Comparison of ENCODE assay signal across 1 cellular context in the genomic region with DNA sequence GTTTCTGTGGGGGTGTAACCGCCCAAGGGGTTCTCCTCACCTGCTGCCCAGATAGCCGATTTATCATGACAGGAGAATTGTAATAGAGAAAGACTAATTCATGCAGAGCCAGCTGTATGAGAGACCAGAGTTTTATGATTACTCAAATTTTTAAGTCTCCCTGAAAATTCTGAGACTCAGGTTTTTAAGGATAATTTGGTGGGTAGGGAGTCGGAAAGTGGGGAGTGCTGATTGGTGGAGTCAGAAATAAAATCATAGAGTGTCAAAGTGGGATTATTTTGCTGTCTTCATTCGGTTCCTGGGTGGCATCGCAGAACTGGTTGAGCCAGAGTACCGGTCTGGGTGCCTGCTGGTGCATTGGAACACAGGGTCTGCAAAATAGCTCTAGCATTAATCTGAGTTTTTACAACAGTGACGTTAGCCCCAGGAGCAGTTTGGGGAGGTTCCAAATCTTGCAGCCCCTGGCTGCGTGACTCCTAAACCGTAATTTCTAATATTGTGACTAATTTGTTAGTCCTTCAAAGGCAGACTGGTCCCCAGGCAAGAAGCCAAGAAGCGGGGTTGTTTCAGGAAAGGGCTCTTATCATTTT.
TF ChIP-seq lines count a peak whose summit lies in the region.

No MANE protein-coding gene starts in this region.

TF ChIP-seq in GM23338, 12 proteins besides CTCF, POLR2A, EP300 and RAD21 (continued from another document):
- TF ChIP-seq, protein P1, sequence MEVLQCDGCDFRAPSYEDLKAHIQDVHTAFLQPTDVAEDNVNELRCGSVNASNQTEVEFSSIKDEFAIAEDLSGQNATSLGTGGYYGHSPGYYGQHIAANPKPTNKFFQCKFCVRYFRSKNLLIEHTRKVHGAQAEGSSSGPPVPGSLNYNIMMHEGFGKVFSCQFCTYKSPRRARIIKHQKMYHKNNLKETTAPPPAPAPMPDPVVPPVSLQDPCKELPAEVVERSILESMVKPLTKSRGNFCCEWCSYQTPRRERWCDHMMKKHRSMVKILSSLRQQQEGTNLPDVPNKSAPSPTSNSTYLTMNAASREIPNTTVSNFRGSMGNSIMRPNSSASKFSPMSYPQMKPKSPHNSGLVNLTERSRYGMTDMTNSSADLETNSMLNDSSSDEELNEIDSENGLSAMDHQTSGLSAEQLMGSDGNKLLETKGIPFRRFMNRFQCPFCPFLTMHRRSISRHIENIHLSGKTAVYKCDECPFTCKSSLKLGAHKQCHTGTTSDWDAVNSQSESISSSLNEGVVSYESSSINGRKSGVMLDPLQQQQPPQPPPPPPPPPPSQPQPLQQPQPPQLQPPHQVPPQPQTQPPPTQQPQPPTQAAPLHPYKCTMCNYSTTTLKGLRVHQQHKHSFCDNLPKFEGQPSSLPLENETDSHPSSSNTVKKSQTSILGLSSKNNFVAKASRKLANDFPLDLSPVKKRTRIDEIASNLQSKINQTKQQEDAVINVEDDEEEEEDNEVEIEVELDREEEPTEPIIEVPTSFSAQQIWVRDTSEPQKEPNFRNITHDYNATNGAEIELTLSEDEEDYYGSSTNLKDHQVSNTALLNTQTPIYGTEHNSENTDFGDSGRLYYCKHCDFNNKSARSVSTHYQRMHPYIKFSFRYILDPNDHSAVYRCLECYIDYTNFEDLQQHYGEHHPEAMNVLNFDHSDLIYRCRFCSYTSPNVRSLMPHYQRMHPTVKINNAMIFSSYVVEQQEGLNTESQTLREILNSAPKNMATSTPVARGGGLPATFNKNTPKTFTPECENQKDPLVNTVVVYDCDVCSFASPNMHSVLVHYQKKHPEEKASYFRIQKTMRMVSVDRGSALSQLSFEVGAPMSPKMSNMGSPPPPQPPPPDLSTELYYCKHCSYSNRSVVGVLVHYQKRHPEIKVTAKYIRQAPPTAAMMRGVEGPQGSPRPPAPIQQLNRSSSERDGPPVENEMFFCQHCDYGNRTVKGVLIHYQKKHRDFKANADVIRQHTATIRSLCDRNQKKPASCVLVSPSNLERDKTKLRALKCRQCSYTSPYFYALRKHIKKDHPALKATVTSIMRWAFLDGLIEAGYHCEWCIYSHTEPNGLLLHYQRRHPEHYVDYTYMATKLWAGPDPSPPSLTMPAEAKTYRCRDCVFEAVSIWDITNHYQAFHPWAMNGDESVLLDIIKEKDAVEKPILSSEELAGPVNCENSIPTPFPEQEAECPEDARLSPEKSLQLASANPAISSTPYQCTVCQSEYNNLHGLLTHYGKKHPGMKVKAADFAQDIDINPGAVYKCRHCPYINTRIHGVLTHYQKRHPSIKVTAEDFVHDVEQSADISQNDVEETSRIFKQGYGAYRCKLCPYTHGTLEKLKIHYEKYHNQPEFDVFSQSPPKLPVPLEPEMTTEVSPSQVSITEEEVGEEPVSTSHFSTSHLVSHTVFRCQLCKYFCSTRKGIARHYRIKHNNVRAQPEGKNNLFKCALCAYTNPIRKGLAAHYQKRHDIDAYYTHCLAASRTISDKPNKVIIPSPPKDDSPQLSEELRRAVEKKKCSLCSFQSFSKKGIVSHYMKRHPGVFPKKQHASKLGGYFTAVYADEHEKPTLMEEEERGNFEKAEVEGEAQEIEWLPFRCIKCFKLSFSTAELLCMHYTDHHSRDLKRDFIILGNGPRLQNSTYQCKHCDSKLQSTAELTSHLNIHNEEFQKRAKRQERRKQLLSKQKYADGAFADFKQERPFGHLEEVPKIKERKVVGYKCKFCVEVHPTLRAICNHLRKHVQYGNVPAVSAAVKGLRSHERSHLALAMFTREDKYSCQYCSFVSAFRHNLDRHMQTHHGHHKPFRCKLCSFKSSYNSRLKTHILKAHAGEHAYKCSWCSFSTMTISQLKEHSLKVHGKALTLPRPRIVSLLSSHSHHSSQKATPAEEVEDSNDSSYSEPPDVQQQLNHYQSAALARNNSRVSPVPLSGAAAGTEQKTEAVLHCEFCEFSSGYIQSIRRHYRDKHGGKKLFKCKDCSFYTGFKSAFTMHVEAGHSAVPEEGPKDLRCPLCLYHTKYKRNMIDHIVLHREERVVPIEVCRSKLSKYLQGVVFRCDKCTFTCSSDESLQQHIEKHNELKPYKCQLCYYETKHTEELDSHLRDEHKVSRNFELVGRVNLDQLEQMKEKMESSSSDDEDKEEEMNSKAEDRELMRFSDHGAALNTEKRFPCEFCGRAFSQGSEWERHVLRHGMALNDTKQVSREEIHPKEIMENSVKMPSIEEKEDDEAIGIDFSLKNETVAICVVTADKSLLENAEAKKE (CRISPR knock-in tag; IDR thresholded peaks at IDR 0.05): no peak
- TF ChIP-seq ZNF331 (CRISPR knock-in tag; IDR thresholded peaks at IDR 0.05; ENCODE audit: low read depth) (no peak), EZH2 (IDR thresholded peaks at IDR 0.05; ENCODE audit: low read depth, unreplicated experiment) (no peak), ZNF114 (CRISPR knock-in tag; IDR thresholded peaks at IDR 0.05) (no peak), JUNB (IDR thresholded peaks at IDR 0.05; ENCODE audit: unreplicated experiment) (no peak)
- TF ChIP-seq, protein P2, sequence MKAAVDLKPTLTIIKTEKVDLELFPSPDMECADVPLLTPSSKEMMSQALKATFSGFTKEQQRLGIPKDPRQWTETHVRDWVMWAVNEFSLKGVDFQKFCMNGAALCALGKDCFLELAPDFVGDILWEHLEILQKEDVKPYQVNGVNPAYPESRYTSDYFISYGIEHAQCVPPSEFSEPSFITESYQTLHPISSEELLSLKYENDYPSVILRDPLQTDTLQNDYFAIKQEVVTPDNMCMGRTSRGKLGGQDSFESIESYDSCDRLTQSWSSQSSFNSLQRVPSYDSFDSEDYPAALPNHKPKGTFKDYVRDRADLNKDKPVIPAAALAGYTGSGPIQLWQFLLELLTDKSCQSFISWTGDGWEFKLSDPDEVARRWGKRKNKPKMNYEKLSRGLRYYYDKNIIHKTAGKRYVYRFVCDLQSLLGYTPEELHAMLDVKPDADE (IDR thresholded peaks at IDR 0.05): no peak
